Comparison of ENCODE assay signal across 1 cellular context in genomic region chr16:8678068-8678927, GRCh38.
TF ChIP-seq lines count a peak whose summit lies in the region.

No MANE protein-coding gene starts in this region.

TF ChIP-seq in HepG2, 621 proteins besides CTCF, POLR2A, EP300 and RAD21 (continued from another document and continues in another):
- TF ChIP-seq ATF2 (CRISPR knock-in tag; IDR thresholded peaks at IDR 0.05) (peak; percentile 53; the same call in 1 of the 2 replicates), ZNF619 (CRISPR knock-in tag; IDR thresholded peaks at IDR 0.05) (no peak), ZNF691 (CRISPR knock-in tag; IDR thresholded peaks at IDR 0.05; ENCODE audit: borderline replicate concordance, low read depth) (no peak), PLRG1 (conservative IDR thresholded peaks at IDR 0.05) (no peak), LRRFIP1 (CRISPR knock-in tag; conservative IDR thresholded peaks at IDR 0.05) (no peak), ZNF280B (CRISPR knock-in tag; IDR thresholded peaks at IDR 0.05; ENCODE audit: borderline replicate concordance) (no peak), ZNF407 (CRISPR knock-in tag; IDR thresholded peaks at IDR 0.05; ENCODE audit: not compliant biosample characterization) (no peak), ZBTB38 (CRISPR knock-in tag; IDR thresholded peaks at IDR 0.05) (no peak), ZNF224 (CRISPR knock-in tag; IDR thresholded peaks at IDR 0.05) (no peak), AHDC1 (CRISPR knock-in tag; IDR thresholded peaks at IDR 0.05; ENCODE audit: borderline replicate concordance) (0 out of 2 replicates have a peak, but pooled peaks have one; percentile 10), ZFAT (CRISPR knock-in tag; conservative IDR thresholded peaks at IDR 0.05) (no peak), ZBTB46 (CRISPR knock-in tag; IDR thresholded peaks at IDR 0.05; ENCODE audit: borderline replicate concordance) (no peak), CBX1 (IDR thresholded peaks at IDR 0.05; ENCODE audit: low read depth) (no peak), EED (CRISPR knock-in tag; IDR thresholded peaks at IDR 0.05) (no peak), ZFP36 (IDR thresholded peaks at IDR 0.05; ENCODE audit: borderline replicate concordance, low read depth, low read length, partially characterized antibody) (no peak), DMAP1 (CRISPR knock-in tag; IDR thresholded peaks at IDR 0.05) (peak; percentile 35; the same call in 1 of the 2 replicates), ZNF326 (CRISPR knock-in tag; IDR thresholded peaks at IDR 0.05; ENCODE audit: borderline replicate concordance) (no peak), HNF4A (CRISPR knock-in tag; IDR thresholded peaks at IDR 0.05) (peak; percentile 90), JDP2 (CRISPR knock-in tag; IDR thresholded peaks at IDR 0.05; ENCODE audit: borderline replicate concordance) (no peak), SALL1 (CRISPR knock-in tag; IDR thresholded peaks at IDR 0.05) (peak; percentile 92), ZNF777 (CRISPR knock-in tag; IDR thresholded peaks at IDR 0.05) (no peak), NFAT5 (CRISPR knock-in tag; IDR thresholded peaks at IDR 0.05) (no peak), ZNF383 (CRISPR knock-in tag; IDR thresholded peaks at IDR 0.05; ENCODE audit: borderline replicate concordance) (no peak)
